In the genomic region with DNA sequence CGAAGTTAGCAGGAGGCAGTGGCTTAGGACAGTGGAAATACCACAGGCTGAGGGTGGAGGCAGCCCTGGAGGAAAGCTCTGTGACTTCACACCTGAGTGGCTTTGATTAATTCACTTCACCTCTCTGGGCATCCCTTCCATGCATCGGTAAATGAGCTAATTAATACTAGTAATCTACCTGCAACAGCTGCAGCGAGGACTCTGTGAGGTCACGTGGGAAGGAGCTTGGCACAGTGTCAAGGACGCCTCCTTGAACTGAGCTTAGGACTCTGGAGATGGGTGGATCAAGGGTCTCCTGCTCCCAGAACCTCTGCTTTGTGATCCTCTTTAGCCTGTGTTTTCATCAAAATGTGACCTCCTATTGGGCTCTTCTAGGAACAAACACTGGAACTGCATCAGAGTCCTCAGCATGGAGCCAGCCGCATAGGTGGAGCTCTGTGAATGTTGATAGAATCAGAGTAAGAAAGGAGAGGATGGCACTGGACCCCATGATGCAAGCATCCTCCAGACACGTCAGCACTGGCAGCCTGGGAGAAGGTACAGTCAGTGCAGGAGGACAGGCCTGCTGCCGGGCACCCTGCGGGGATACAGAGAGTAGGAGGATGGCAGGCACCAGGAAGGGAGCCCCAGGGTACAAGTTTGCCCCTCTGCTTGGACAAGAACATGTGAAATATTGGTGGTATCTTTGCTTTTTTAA, we compare ENCODE assay signal across 9 cellular contexts. TPM values are rescaled to one million over a fixed set of nuclear protein-coding genes. Genes with fewer than 3 reads are reported as not detected.
DNase-seq lines count a peak whose midpoint lies in the region; ATAC-seq and TF ChIP-seq lines count a peak whose summit lies in the region.
"Had no signal": no experiment of that assay in that cellular context is flagged by ENCODE, and none has a peak within 500 bp of the region (broad histone marks: within the 10 kb centered on the region; RNA-seq: fewer than 3 reads in every experiment).

No MANE protein-coding gene starts in this region.

- no peak for TF ChIP-seq POLR2A in vagina (IDR thresholded peaks at IDR 0.05)

- H3K27me3 ChIP-seq in dorsolateral prefrontal cortex: no peaks in the 10 kb centered on the region
- H3K27me3 ChIP-seq in mucosa of stomach (ENCODE audit: control insufficient read depth, insufficient read depth, low read length): no peaks in the 10 kb centered on the region
- no peaks in the 10 kb centered on the region for H3K27me3 ChIP-seq in vagina

- H3K27ac Mint-ChIP-seq in activated naive CD8-positive, alpha-beta T cell: no peak overlapping the region
- H3K27ac Mint-ChIP-seq in activated naive CD8-positive, alpha-beta T cell treated with anti-CD3 and anti-CD28 coated beads for 36 hours: no peak overlapping the region

- peaks cover 3% of the 10 kb centered on the region for H3K4me1 Mint-ChIP-seq in activated naive CD8-positive, alpha-beta T cell (ENCODE audit: low read depth)
- no peaks in the 10 kb centered on the region for H3K4me1 Mint-ChIP-seq in activated naive CD8-positive, alpha-beta T cell treated with anti-CD3 and anti-CD28 coated beads for 36 hours

- no peaks in the 10 kb centered on the region for H3K9me3 Mint-ChIP-seq in activated naive CD8-positive, alpha-beta T cell (ENCODE audit: low read depth)
- H3K9me3 Mint-ChIP-seq in activated naive CD8-positive, alpha-beta T cell treated with anti-CD3 and anti-CD28 coated beads for 36 hours: no peaks in the 10 kb centered on the region

- H3K4me3 ChIP-seq in dorsolateral prefrontal cortex (peak overlapping the region; percentile 18 to 80 (median 62)), mucosa of stomach (ENCODE audit: low read length) (no peak overlapping the region), vagina (peak overlapping the region; percentile 52 to 72)

- H3K36me3 ChIP-seq in mucosa of stomach (ENCODE audit: control insufficient read depth, insufficient read depth, low read length) (peaks cover 6% of the 10 kb centered on the region), vagina (no peaks in the 10 kb centered on the region)

- no peak for TF ChIP-seq CTCF in dorsolateral prefrontal cortex (IDR thresholded peaks at IDR 0.05 in 54 of 56, conservative IDR thresholded peaks at IDR 0.05 in 2 of 56; ENCODE audit: low read depth in 1 of 56, partially characterized antibody in 56 of 56)
- no peak for TF ChIP-seq CTCF in vagina (IDR thresholded peaks at IDR 0.05)

- peak overlapping the region; percentile 55 for H3K4me3 Mint-ChIP-seq in activated naive CD8-positive, alpha-beta T cell
- H3K4me3 Mint-ChIP-seq in activated naive CD8-positive, alpha-beta T cell treated with anti-CD3 and anti-CD28 coated beads for 36 hours: no peak overlapping the region

- no peak for DNase-seq in activated naive CD8-positive, alpha-beta T cell treated with anti-CD3 and anti-CD28 coated beads for 36 hours
- DNase-seq in dorsolateral prefrontal cortex: peak in 3 of 10 donors; percentile 43 to 66 (median 47)
- DNase-seq in vagina (ENCODE audit: extremely low spot score in 2 of 2): no peak
- DNase-seq in NCI-H2081 treated with DMSO at 0.1 percent for 48 hours (lab: John Stamatoyannopoulos, UW): no peak
- no peak for DNase-seq in GM03348 (ENCODE audit: low spot score)
- DNase-seq: Caco-2 had no signal

- H3K27ac ChIP-seq in dorsolateral prefrontal cortex: peak overlapping the region; percentile 13 to 95 (median 90)
- H3K27ac ChIP-seq in vagina: peak overlapping the region; percentile 90

- H3K9me3 ChIP-seq in mucosa of stomach (ENCODE audit: control insufficient read depth, low read length) (no peaks in the 10 kb centered on the region), vagina (no peaks in the 10 kb centered on the region)
- H3K9me3 ChIP-seq: Caco-2 had no signal

- no peak for ATAC-seq in GM19467 (IDR thresholded peaks at IDR 0.05; ENCODE audit: unreplicated experiment)

- intact Hi-C loops in dorsolateral prefrontal cortex (cut with DNase I): loop anchor here (5.0 to 10.0 kb wide), 3 partner anchors 49 to 86 kb away; no protein-coding TSS in a partner anchor
- intact Hi-C loops in vagina (cut with DNase I): loop anchor here (2.0 to 10.0 kb wide), 2 partner anchors 63 to 89 kb away; no protein-coding TSS in a partner anchor

- peak overlapping the region; percentile 26 for H3K9ac ChIP-seq in mucosa of stomach (ENCODE audit: low read length)

- H3K36me3 Mint-ChIP-seq in activated naive CD8-positive, alpha-beta T cell: peaks cover 4% of the 10 kb centered on the region
- no peaks in the 10 kb centered on the region for H3K36me3 Mint-ChIP-seq in activated naive CD8-positive, alpha-beta T cell treated with anti-CD3 and anti-CD28 coated beads for 36 hours

- H3K27me3 Mint-ChIP-seq in activated naive CD8-positive, alpha-beta T cell: peaks cover 11% of the 10 kb centered on the region
- peaks cover 40% of the 10 kb centered on the region for H3K27me3 Mint-ChIP-seq in activated naive CD8-positive, alpha-beta T cell treated with anti-CD3 and anti-CD28 coated beads for 36 hours

- H3K4me1 ChIP-seq in mucosa of stomach (ENCODE audit: control insufficient read depth, insufficient read depth, low read length) (peaks cover 29% of the 10 kb centered on the region), vagina (peaks cover 71% of the 10 kb centered on the region)

RNA-seq across cellular contexts. Expression of a gene that starts 1.0 kb away (rescaled TPM):
- total RNA-seq in activated naive CD8-positive, alpha-beta T cell treated with anti-CD3 and anti-CD28 coated beads for 36 hours: not detected
- 10 to 100 TPM in 30 of 120 experiments, 1 to 10 TPM in 90; 1.8 to 27.8 (median 7.2) TPM for total RNA-seq in dorsolateral prefrontal cortex
- 65.8 TPM for total RNA-seq in vagina
- total RNA-seq: Caco-2 had no signal
